1 cellular context compared by ENCODE assay signal in the genomic region with DNA sequence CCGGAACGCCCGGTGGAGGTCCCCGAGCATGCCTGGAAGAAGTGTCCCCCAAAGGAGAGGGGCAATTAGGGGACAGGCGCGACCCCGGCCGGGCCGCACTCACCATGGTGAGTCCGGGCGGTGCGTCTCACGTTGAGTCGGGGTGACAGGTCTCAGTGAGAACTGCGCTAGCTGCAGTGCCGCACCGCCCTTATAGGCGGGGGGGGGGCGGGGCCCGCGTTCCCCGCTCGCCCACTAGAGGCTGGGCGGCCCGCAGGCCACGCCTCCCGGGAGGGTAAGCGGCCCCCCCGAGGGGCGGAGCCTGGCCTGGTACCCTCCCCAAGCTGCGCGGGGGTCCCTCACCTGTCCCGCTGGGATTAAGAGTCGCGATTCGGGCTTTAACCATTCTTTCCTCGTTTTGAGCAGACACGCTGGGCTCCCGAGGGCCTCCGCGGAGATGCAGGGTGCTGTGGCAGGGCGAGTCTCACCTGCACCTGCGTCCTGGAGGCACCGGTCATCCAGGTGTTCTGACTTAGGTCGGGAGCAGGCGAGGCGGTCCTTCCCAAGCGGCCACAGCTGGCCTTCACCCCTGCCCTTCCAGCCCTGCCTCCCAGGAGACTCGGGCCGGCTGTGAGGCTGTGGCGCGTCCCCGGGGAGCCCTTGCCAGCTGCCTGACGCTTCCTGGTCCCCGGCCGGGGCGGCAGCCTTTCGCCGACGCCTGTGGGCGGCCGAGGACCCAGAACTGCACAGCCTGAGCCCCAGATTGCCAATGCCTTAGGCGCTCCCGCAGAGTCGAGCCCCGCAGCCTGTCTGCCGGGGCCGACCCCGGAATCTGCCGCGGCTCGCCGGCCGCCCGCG.
A peak's percentile ranks its signal among the peaks of the same experiment; 100 is the strongest.
TF ChIP-seq lines count a peak whose summit lies in the region.

A gene (minus strand): TSS at position 166 of the 837 bp plus-strand sequence. CDS start 60 bp downstream, at position 106.

TF ChIP-seq in HepG2, 621 proteins besides CTCF, POLR2A, EP300 and RAD21 (continued from another document and continues in another):
- TF ChIP-seq, protein P1, sequence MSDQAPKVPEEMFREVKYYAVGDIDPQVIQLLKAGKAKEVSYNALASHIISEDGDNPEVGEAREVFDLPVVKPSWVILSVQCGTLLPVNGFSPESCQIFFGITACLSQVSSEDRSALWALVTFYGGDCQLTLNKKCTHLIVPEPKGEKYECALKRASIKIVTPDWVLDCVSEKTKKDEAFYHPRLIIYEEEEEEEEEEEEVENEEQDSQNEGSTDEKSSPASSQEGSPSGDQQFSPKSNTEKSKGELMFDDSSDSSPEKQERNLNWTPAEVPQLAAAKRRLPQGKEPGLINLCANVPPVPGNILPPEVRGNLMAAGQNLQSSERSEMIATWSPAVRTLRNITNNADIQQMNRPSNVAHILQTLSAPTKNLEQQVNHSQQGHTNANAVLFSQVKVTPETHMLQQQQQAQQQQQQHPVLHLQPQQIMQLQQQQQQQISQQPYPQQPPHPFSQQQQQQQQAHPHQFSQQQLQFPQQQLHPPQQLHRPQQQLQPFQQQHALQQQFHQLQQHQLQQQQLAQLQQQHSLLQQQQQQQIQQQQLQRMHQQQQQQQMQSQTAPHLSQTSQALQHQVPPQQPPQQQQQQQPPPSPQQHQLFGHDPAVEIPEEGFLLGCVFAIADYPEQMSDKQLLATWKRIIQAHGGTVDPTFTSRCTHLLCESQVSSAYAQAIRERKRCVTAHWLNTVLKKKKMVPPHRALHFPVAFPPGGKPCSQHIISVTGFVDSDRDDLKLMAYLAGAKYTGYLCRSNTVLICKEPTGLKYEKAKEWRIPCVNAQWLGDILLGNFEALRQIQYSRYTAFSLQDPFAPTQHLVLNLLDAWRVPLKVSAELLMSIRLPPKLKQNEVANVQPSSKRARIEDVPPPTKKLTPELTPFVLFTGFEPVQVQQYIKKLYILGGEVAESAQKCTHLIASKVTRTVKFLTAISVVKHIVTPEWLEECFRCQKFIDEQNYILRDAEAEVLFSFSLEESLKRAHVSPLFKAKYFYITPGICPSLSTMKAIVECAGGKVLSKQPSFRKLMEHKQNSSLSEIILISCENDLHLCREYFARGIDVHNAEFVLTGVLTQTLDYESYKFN (CRISPR knock-in tag; conservative IDR thresholded peaks at IDR 0.05), result peak; percentile 47
- TF ChIP-seq ZNF839 (CRISPR knock-in tag; IDR thresholded peaks at IDR 0.05; ENCODE audit: borderline replicate concordance), result no peak
- TF ChIP-seq, protein P2, sequence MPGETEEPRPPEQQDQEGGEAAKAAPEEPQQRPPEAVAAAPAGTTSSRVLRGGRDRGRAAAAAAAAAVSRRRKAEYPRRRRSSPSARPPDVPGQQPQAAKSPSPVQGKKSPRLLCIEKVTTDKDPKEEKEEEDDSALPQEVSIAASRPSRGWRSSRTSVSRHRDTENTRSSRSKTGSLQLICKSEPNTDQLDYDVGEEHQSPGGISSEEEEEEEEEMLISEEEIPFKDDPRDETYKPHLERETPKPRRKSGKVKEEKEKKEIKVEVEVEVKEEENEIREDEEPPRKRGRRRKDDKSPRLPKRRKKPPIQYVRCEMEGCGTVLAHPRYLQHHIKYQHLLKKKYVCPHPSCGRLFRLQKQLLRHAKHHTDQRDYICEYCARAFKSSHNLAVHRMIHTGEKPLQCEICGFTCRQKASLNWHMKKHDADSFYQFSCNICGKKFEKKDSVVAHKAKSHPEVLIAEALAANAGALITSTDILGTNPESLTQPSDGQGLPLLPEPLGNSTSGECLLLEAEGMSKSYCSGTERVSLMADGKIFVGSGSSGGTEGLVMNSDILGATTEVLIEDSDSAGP (CRISPR knock-in tag; IDR thresholded peaks at IDR 0.05; ENCODE audit: borderline replicate concordance), result peak; percentile 64; the same call in 1 of the 2 replicates
- TF ChIP-seq, protein P3, sequence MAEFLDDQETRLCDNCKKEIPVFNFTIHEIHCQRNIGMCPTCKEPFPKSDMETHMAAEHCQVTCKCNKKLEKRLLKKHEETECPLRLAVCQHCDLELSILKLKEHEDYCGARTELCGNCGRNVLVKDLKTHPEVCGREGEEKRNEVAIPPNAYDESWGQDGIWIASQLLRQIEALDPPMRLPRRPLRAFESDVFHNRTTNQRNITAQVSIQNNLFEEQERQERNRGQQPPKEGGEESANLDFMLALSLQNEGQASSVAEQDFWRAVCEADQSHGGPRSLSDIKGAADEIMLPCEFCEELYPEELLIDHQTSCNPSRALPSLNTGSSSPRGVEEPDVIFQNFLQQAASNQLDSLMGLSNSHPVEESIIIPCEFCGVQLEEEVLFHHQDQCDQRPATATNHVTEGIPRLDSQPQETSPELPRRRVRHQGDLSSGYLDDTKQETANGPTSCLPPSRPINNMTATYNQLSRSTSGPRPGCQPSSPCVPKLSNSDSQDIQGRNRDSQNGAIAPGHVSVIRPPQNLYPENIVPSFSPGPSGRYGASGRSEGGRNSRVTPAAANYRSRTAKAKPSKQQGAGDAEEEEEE (CRISPR knock-in tag; IDR thresholded peaks at IDR 0.05; ENCODE audit: borderline replicate concordance), result no peak
- TF ChIP-seq, protein P4, sequence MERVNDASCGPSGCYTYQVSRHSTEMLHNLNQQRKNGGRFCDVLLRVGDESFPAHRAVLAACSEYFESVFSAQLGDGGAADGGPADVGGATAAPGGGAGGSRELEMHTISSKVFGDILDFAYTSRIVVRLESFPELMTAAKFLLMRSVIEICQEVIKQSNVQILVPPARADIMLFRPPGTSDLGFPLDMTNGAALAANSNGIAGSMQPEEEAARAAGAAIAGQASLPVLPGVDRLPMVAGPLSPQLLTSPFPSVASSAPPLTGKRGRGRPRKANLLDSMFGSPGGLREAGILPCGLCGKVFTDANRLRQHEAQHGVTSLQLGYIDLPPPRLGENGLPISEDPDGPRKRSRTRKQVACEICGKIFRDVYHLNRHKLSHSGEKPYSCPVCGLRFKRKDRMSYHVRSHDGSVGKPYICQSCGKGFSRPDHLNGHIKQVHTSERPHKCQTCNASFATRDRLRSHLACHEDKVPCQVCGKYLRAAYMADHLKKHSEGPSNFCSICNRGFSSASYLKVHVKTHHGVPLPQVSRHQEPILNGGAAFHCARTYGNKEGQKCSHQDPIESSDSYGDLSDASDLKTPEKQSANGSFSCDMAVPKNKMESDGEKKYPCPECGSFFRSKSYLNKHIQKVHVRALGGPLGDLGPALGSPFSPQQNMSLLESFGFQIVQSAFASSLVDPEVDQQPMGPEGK (CRISPR knock-in tag; IDR thresholded peaks at IDR 0.05), result peak; percentile 97
- TF ChIP-seq, protein P5, sequence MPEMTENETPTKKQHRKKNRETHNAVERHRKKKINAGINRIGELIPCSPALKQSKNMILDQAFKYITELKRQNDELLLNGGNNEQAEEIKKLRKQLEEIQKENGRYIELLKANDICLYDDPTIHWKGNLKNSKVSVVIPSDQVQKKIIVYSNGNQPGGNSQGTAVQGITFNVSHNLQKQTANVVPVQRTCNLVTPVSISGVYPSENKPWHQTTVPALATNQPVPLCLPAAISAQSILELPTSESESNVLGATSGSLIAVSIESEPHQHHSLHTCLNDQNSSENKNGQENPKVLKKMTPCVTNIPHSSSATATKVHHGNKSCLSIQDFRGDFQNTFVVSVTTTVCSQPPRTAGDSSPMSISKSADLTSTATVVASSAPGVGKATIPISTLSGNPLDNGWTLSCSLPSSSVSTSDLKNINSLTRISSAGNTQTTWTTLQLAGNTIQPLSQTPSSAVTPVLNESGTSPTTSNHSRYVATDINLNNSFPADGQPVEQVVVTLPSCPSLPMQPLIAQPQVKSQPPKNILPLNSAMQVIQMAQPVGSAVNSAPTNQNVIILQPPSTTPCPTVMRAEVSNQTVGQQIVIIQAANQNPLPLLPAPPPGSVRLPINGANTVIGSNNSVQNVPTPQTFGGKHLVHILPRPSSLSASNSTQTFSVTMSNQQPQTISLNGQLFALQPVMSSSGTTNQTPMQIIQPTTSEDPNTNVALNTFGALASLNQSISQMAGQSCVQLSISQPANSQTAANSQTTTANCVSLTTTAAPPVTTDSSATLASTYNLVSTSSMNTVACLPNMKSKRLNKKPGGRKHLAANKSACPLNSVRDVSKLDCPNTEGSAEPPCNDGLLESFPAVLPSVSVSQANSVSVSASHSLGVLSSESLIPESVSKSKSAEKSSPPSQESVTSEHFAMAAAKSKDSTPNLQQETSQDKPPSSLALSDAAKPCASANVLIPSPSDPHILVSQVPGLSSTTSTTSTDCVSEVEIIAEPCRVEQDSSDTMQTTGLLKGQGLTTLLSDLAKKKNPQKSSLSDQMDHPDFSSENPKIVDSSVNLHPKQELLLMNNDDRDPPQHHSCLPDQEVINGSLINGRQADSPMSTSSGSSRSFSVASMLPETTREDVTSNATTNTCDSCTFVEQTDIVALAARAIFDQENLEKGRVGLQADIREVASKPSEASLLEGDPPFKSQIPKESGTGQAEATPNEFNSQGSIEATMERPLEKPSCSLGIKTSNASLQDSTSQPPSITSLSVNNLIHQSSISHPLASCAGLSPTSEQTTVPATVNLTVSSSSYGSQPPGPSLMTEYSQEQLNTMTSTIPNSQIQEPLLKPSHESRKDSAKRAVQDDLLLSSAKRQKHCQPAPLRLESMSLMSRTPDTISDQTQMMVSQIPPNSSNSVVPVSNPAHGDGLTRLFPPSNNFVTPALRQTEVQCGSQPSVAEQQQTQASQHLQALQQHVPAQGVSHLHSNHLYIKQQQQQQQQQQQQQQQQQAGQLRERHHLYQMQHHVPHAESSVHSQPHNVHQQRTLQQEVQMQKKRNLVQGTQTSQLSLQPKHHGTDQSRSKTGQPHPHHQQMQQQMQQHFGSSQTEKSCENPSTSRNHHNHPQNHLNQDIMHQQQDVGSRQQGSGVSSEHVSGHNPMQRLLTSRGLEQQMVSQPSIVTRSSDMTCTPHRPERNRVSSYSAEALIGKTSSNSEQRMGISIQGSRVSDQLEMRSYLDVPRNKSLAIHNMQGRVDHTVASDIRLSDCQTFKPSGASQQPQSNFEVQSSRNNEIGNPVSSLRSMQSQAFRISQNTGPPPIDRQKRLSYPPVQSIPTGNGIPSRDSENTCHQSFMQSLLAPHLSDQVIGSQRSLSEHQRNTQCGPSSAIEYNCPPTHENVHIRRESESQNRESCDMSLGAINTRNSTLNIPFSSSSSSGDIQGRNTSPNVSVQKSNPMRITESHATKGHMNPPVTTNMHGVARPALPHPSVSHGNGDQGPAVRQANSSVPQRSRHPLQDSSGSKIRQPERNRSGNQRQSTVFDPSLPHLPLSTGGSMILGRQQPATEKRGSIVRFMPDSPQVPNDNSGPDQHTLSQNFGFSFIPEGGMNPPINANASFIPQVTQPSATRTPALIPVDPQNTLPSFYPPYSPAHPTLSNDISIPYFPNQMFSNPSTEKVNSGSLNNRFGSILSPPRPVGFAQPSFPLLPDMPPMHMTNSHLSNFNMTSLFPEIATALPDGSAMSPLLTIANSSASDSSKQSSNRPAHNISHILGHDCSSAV (CRISPR knock-in tag; IDR thresholded peaks at IDR 0.05; ENCODE audit: borderline replicate concordance), result no peak
- no peak for TF ChIP-seq ZNF737 (CRISPR knock-in tag; IDR thresholded peaks at IDR 0.05; ENCODE audit: borderline replicate concordance)
- no peak for TF ChIP-seq PRMT3 (CRISPR knock-in tag; IDR thresholded peaks at IDR 0.05; ENCODE audit: borderline replicate concordance, low read depth)
- TF ChIP-seq, protein P6, sequence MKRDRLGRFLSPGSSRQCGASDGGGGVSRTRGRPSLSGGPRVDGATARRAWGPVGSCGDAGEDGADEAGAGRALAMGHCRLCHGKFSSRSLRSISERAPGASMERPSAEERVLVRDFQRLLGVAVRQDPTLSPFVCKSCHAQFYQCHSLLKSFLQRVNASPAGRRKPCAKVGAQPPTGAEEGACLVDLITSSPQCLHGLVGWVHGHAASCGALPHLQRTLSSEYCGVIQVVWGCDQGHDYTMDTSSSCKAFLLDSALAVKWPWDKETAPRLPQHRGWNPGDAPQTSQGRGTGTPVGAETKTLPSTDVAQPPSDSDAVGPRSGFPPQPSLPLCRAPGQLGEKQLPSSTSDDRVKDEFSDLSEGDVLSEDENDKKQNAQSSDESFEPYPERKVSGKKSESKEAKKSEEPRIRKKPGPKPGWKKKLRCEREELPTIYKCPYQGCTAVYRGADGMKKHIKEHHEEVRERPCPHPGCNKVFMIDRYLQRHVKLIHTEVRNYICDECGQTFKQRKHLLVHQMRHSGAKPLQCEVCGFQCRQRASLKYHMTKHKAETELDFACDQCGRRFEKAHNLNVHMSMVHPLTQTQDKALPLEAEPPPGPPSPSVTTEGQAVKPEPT (CRISPR knock-in tag; IDR thresholded peaks at IDR 0.05; ENCODE audit: low read depth), result no peak
- TF ChIP-seq, protein P7, sequence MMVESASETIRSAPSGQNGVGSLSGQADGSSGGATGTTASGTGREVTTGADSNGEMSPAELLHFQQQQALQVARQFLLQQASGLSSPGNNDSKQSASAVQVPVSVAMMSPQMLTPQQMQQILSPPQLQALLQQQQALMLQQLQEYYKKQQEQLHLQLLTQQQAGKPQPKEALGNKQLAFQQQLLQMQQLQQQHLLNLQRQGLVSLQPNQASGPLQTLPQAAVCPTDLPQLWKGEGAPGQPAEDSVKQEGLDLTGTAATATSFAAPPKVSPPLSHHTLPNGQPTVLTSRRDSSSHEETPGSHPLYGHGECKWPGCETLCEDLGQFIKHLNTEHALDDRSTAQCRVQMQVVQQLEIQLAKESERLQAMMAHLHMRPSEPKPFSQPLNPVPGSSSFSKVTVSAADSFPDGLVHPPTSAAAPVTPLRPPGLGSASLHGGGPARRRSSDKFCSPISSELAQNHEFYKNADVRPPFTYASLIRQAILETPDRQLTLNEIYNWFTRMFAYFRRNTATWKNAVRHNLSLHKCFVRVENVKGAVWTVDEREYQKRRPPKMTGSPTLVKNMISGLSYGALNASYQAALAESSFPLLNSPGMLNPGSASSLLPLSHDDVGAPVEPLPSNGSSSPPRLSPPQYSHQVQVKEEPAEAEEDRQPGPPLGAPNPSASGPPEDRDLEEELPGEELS (CRISPR knock-in tag; IDR thresholded peaks at IDR 0.05), result peak; percentile 45
- TF ChIP-seq, protein P8, sequence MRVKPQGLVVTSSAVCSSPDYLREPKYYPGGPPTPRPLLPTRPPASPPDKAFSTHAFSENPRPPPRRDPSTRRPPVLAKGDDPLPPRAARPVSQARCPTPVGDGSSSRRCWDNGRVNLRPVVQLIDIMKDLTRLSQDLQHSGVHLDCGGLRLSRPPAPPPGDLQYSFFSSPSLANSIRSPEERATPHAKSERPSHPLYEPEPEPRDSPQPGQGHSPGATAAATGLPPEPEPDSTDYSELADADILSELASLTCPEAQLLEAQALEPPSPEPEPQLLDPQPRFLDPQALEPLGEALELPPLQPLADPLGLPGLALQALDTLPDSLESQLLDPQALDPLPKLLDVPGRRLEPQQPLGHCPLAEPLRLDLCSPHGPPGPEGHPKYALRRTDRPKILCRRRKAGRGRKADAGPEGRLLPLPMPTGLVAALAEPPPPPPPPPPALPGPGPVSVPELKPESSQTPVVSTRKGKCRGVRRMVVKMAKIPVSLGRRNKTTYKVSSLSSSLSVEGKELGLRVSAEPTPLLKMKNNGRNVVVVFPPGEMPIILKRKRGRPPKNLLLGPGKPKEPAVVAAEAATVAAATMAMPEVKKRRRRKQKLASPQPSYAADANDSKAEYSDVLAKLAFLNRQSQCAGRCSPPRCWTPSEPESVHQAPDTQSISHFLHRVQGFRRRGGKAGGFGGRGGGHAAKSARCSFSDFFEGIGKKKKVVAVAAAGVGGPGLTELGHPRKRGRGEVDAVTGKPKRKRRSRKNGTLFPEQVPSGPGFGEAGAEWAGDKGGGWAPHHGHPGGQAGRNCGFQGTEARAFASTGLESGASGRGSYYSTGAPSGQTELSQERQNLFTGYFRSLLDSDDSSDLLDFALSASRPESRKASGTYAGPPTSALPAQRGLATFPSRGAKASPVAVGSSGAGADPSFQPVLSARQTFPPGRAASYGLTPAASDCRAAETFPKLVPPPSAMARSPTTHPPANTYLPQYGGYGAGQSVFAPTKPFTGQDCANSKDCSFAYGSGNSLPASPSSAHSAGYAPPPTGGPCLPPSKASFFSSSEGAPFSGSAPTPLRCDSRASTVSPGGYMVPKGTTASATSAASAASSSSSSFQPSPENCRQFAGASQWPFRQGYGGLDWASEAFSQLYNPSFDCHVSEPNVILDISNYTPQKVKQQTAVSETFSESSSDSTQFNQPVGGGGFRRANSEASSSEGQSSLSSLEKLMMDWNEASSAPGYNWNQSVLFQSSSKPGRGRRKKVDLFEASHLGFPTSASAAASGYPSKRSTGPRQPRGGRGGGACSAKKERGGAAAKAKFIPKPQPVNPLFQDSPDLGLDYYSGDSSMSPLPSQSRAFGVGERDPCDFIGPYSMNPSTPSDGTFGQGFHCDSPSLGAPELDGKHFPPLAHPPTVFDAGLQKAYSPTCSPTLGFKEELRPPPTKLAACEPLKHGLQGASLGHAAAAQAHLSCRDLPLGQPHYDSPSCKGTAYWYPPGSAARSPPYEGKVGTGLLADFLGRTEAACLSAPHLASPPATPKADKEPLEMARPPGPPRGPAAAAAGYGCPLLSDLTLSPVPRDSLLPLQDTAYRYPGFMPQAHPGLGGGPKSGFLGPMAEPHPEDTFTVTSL (CRISPR knock-in tag; IDR thresholded peaks at IDR 0.05; ENCODE audit: borderline replicate concordance), result no peak
